Comparison of ENCODE assay signal across 37 cellular contexts in genomic region chrX:106050054-106050453, GRCh38. TPM values are rescaled to one million over a fixed set of nuclear protein-coding genes. Genes with fewer than 3 reads are reported as not detected.
"Had no signal": no experiment of that assay in that cellular context is flagged by ENCODE, and none has a peak within 500 bp of the region (broad histone marks: within the 10 kb centered on the region; RNA-seq: fewer than 3 reads in every experiment).

No MANE protein-coding gene starts in this region.

- H3K4me3 ChIP-seq: adrenal gland, cardiac muscle cell had no signal

- ATAC-seq: activated CD8-positive, alpha-beta T cell treated with anti-CD3 and anti-CD28 coated beads for 36 hours; activated naive CD4-positive, alpha-beta T cell treated with anti-CD3 and anti-CD28 coated beads, Interleukin-2, amount 50 U/mL, for 72 hours; activated T-cell treated with anti-CD3 and anti-CD28 coated beads, Interleukin-2, amount 50 U/mL, for 4 hours; activated T-cell treated with anti-CD3 and anti-CD28 coated beads, Interleukin-2, amount 50 U/mL, for 72 hours; activated T-helper 17 cell treated with anti-CD3 and anti-CD28 coated beads, Interleukin-2, amount 50 U/mL, for 72 hours; T-helper 17 cell had no signal

- FAIRE-seq: bronchial epithelial cell, TTC549 had no signal

- DNase-seq: activated B cell treated with CpG ODN at 0.5 μM for 24 hours; activated CD4-positive, alpha-beta memory T cell treated with anti-CD3 and anti-CD28 coated beads for 36 hours; activated CD4-positive, alpha-beta T cell treated with anti-CD3 and anti-CD28 coated beads for 4 hours; activated CD4-positive, alpha-beta T cell treated with anti-CD3 and anti-CD28 coated beads, Interleukin-2, amount 10 ng/mL, durations not matched to agents 24 days and 14 days; activated CD4-positive, alpha-beta T cell treated with anti-CD3 and anti-CD28 coated beads, Interleukin-2, amount 50 U/mL, for 1 hour; activated CD4-positive, alpha-beta T cell treated with anti-CD3 and anti-CD28 coated beads, Interleukin-2, amount 50 U/mL, for 4 hours; activated CD4-positive, CD25-positive, alpha-beta regulatory T cell treated with anti-CD3 and anti-CD28 coated beads, Interleukin-2, amount 50 U/mL, for 72 hours; activated CD8-positive, alpha-beta memory T cell treated with anti-CD3 and anti-CD28 coated beads, Interleukin-2, amount 50 U/mL, for 4 hours; activated CD8-positive, alpha-beta T cell treated with anti-CD3 and anti-CD28 coated beads for 36 hours; activated effector memory CD4-positive, alpha-beta T cell treated with anti-CD3 and anti-CD28 coated beads, Interleukin-2, amount 50 U/mL, for 16 hours; activated gamma-delta T cell treated with Interleukin-2 at 50 U/mL for 16 hours; activated naive CD4-positive, alpha-beta T cell; activated naive CD4-positive, alpha-beta T cell treated with anti-CD3 and anti-CD28 coated beads for 36 hours; activated naive CD4-positive, alpha-beta T cell treated with anti-CD3 and anti-CD28 coated beads, Interleukin-2, amount 50 U/mL, for 16 hours; activated naive CD8-positive, alpha-beta T cell treated with anti-CD3 and anti-CD28 coated beads for 36 hours; activated T-cell treated with anti-CD3 and anti-CD28 coated beads for 4 hours; activated T-cell treated with anti-CD3 and anti-CD28 coated beads, Interleukin-2, amount 50 U/mL, for 1 hour; activated T-cell treated with anti-CD3 and anti-CD28 coated beads, Interleukin-2, amount 50 U/mL, for 4 hours; activated T-cell treated with anti-CD3 and anti-CD28 coated beads, Interleukin-2, amount 50 U/mL, for 72 hours; adrenal gland; amniotic stem cell; aorta; caudate nucleus; cerebellar nuclear complex; T-helper 17 cell; T1000 had no signal

- H3K27ac ChIP-seq: adrenal gland, cardiac muscle cell, VCaP had no signal

- H3K27me3 ChIP-seq: cardiac muscle cell had no signal

- H3K4me1 ChIP-seq: adrenal gland had no signal

- H3K36me3 ChIP-seq: adrenal gland, cardiac muscle cell had no signal

RNA-seq across cellular contexts. Expression of gene SERPINA7, which starts 11.5 kb away (rescaled TPM):
- total RNA-seq: activated B cell treated with CpG ODN at 0.5 μM for 24 hours; activated CD4-positive, alpha-beta memory T cell treated with anti-CD3 and anti-CD28 coated beads for 36 hours; activated CD4-positive, alpha-beta T cell treated with anti-CD3 and anti-CD28 coated beads, Interleukin-2, amount 10 ng/mL, durations not matched to agents 24 days and 14 days; activated CD8-positive, alpha-beta memory T cell treated with anti-CD3 and anti-CD28 coated beads for 36 hours; activated CD8-positive, alpha-beta T cell treated with anti-CD3 and anti-CD28 coated beads for 36 hours; activated naive CD4-positive, alpha-beta T cell treated with anti-CD3 and anti-CD28 coated beads for 36 hours; activated naive CD4-positive, alpha-beta T cell treated with anti-CD3 and anti-CD28 coated beads, Interleukin-2, amount 50 U/mL, for 72 hours; activated naive CD8-positive, alpha-beta T cell treated with anti-CD3 and anti-CD28 coated beads for 36 hours; activated T-cell treated with anti-CD3 and anti-CD28 coated beads, Interleukin-2, amount 50 U/mL, for 4 hours; activated T-cell treated with anti-CD3 and anti-CD28 coated beads, Interleukin-2, amount 50 U/mL, for 72 hours; activated T-helper 1 cell treated with anti-CD3 and anti-CD28 coated beads, Interleukin-12 subunit alpha, Interleukin-12 subunit beta, Interleukin-2, Interleukin-4 antibody, amounts not matched to agents 30 ng/mL and 10 ng/mL and 1 ng/mL, durations not matched to agents 14 hours and 24 hours and 36 hours; activated T-helper 17 cell treated with anti-CD3 and anti-CD28 coated beads, Interleukin-2, amount 50 U/mL, for 72 hours; aorta; bronchial epithelial cell; cardiac muscle cell; chondrocyte; T-helper 1 cell treated with Interleukin-12 subunit alpha and Interleukin-12 subunit beta and Interleukin-4 antibody, amounts not matched to agents 30 ng/mL and 1 ng/mL, for 36 hours; T-helper 17 cell; T-helper 2 cell treated with Interferon-gamma antibody and Interleukin-4, amounts not matched to agents 100 ng/mL and 5 ng/mL, for 36 hours had no signal
- polyA plus RNA-seq: aorta, cardiac muscle cell had no signal
